Comparison of ENCODE assay signal across 1 cellular context in genomic region chr12:53599579-53599978, GRCh38.
TF ChIP-seq lines count a peak whose summit lies in the region.

No MANE protein-coding gene starts in this region.

TF ChIP-seq in HepG2, 621 proteins besides CTCF, POLR2A, EP300 and RAD21 (continued from another document):
- TF ChIP-seq REST (IDR thresholded peaks at IDR 0.05; ENCODE audit: borderline replicate concordance in 1 of 2, low read depth in 1 of 2, low read length in 2 of 2) = no peak
- no peak for TF ChIP-seq PLRG1 (conservative IDR thresholded peaks at IDR 0.05)
- no peak for TF ChIP-seq POGK (CRISPR knock-in tag; conservative IDR thresholded peaks at IDR 0.05)
- no peak for TF ChIP-seq REPIN1 (CRISPR knock-in tag; IDR thresholded peaks at IDR 0.05; ENCODE audit: borderline replicate concordance, low read depth)
- TF ChIP-seq ZNF101 (CRISPR knock-in tag; IDR thresholded peaks at IDR 0.05; ENCODE audit: borderline replicate concordance, low read depth) = no peak
- no peak for TF ChIP-seq ZFP36L1 (CRISPR knock-in tag; IDR thresholded peaks at IDR 0.05)
